Comparison of ENCODE assay signal across 17 cellular contexts in genomic region chr17:17445296-17445924, GRCh38. TPM values are rescaled to one million over a fixed set of nuclear protein-coding genes. Genes with fewer than 3 reads are reported as not detected.
DNase-seq lines count a peak whose midpoint lies in the region; ATAC-seq and TF ChIP-seq lines count a peak whose summit lies in the region.
"Had no signal": no experiment of that assay in that cellular context is flagged by ENCODE, and none has a peak within 500 bp of the region (broad histone marks: within the 10 kb centered on the region; RNA-seq: fewer than 3 reads in every experiment).

No MANE protein-coding gene starts in this region.

- H3K27ac ChIP-seq in body of pancreas (peak overlapping the region; percentile 52 to 83 (median 77)), mucosa of rectum (ENCODE audit: low read depth in 2 of 2, low read length in 2 of 2) (peak overlapping the region; percentile 26 to 32), tibial nerve (peak overlapping the region; percentile 19 to 77 (median 58))
- H3K27ac ChIP-seq: brain microvascular endothelial cell, left lung had no signal

- ATAC-seq in body of pancreas = no peak
- no peak for ATAC-seq in GM19324 (IDR thresholded peaks at IDR 0.05; ENCODE audit: low FRiP score, unreplicated experiment)

- no peak for TF ChIP-seq EP300 in tibial nerve (IDR thresholded peaks at IDR 0.05)

- H3K9me3 ChIP-seq in body of pancreas (no peaks in the 10 kb centered on the region), mucosa of rectum (ENCODE audit: control insufficient read depth in 2 of 2, low read length in 2 of 2) (no peaks in the 10 kb centered on the region), tibial nerve (no peaks in the 10 kb centered on the region)
- H3K9me3 ChIP-seq: left lung had no signal

- H3K4me3 ChIP-seq in body of pancreas = no peak overlapping the region
- no peak overlapping the region for H3K4me3 ChIP-seq in mucosa of rectum (ENCODE audit: low read length in 2 of 2)
- no peak overlapping the region for H3K4me3 ChIP-seq in tibial nerve
- H3K4me3 ChIP-seq: left lung had no signal

- TF ChIP-seq CTCF in body of pancreas (IDR thresholded peaks at IDR 0.05) (no peak), tibial nerve (IDR thresholded peaks at IDR 0.05) (no peak)

- no peak overlapping the region for H3K9ac ChIP-seq in mucosa of rectum (ENCODE audit: low read depth in 1 of 2, low read length in 2 of 2)

- 62 to 63% methylated on average over 8 of the region's 8 CpGs for WGBS in body of pancreas, 2 donors
- WGBS in tibial nerve, 2 donors = 71 to 75% methylated on average over 8 of the region's 8 CpGs

- DNase-seq in DMS53 (lab: John Stamatoyannopoulos, UW) = peak; percentile 51
- DNase-seq in DMS53 treated with DMSO at 0.1 percent for 48 hours (lab: John Stamatoyannopoulos, UW; ENCODE audit: unreplicated experiment) = no peak
- no peak for DNase-seq in body of pancreas
- no peak for DNase-seq in tibial nerve (ENCODE audit: low spot score in 2 of 2)
- no peak for DNase-seq in foreskin melanocyte
- DNase-seq in cerebellar cortex (ENCODE audit: low spot score) = no peak
- DNase-seq: activated CD4-positive, alpha-beta T cell treated with anti-CD3 and anti-CD28 coated beads for 1 hour; activated CD8-positive, alpha-beta memory T cell treated with anti-CD3 and anti-CD28 coated beads, Interleukin-2, amount 50 U/mL, for 4 hours; activated naive CD4-positive, alpha-beta T cell treated with anti-CD3 and anti-CD28 coated beads for 36 hours; CD4-positive, alpha-beta T cell; GOT3; left lung; naive B cell; T-helper 2 cell had no signal

- no peaks in the 10 kb centered on the region for H3K27me3 ChIP-seq in body of pancreas
- peaks cover 0 to 2% of the 10 kb centered on the region in 2 donors for H3K27me3 ChIP-seq in mucosa of rectum (ENCODE audit: control insufficient read depth in 2 of 2, insufficient read depth in 2 of 2, low read length in 2 of 2)
- no peaks in the 10 kb centered on the region for H3K27me3 ChIP-seq in tibial nerve
- H3K27me3 ChIP-seq: brain microvascular endothelial cell, left lung had no signal

- H3K4me1 ChIP-seq in body of pancreas (peaks cover 21% of the 10 kb centered on the region), mucosa of rectum (ENCODE audit: control insufficient read depth in 2 of 2, insufficient read depth in 2 of 2, low read length in 2 of 2) (peaks cover 7 to 15% of the 10 kb centered on the region in 2 donors), tibial nerve (peaks cover 0 to 18% (median 2%) of the 10 kb centered on the region in 4 donors)

- H3K36me3 ChIP-seq in body of pancreas (replicated peaks in 1 of 2; ENCODE audit: insufficient read depth in 1 of 2, low read depth in 2 of 2) (no peaks in the 10 kb centered on the region), mucosa of rectum (ENCODE audit: control insufficient read depth in 2 of 2, insufficient read depth in 2 of 2, low read length in 2 of 2) (no peaks in the 10 kb centered on the region), tibial nerve (no peaks in the 10 kb centered on the region)
- H3K36me3 ChIP-seq: brain microvascular endothelial cell, left lung had no signal

- intact Hi-C loops in body of pancreas (cut with DNase I) = no loop called here

- TF ChIP-seq POLR2A in body of pancreas (IDR thresholded peaks at IDR 0.05) (no peak), tibial nerve (IDR thresholded peaks at IDR 0.05) (no peak)

RNA-seq across cellular contexts. Expression of gene MED9, which starts 31.4 kb away (rescaled TPM):
- total RNA-seq in body of pancreas = 1 to 10 TPM; 4.9 to 7.8 TPM
- 10 to 100 TPM in 3 of 4 donors, 1 to 10 TPM in 1; 8.0 to 17.5 (median 13.6) TPM for total RNA-seq in tibial nerve

RNA-seq across cellular contexts. Expression of gene RASD1, which starts 50.8 kb away (rescaled TPM):
- total RNA-seq in body of pancreas (10 to 100 TPM; 17.6 to 58.0 TPM), tibial nerve (100 to 1,000 TPM; 166 to 250 (median 231) TPM)
